Comparison of ENCODE assay signal across 12 cellular contexts in genomic region chr4:121597346-121597934, GRCh38.
DNase-seq lines count a peak whose midpoint lies in the region; ATAC-seq, FAIRE-seq and TF ChIP-seq lines count a peak whose summit lies in the region.
"Had no signal": no experiment of that assay in that cellular context is flagged by ENCODE, and none has a peak within 500 bp of the region (broad histone marks: within the 10 kb centered on the region; RNA-seq: fewer than 3 reads in every experiment).

No MANE protein-coding gene starts in this region.

- H3K27me3 ChIP-seq in GM12878 (replicated peaks in 1 of 2; ENCODE audit: control insufficient read depth in 2 of 2, insufficient read depth in 2 of 2, low read length in 1 of 2) (no peaks in the 10 kb centered on the region), ovary (no peaks in the 10 kb centered on the region)
- no peaks in the 10 kb centered on the region for H3K27me3 ChIP-seq in effector memory CD4-positive, alpha-beta T cell (replicated peaks; ENCODE audit: control insufficient read depth, insufficient read depth, low read length, poor library complexity, severe bottlenecking)

- CTCF ChIA-PET in GM12878 (lab: Yijun Ruan, JAX) = no interaction called here

- 0% methylated on average over 2 of the region's 2 CpGs for WGBS in GM12878 (ENCODE audit: insufficient coverage, insufficient replicate concordance, low lambda C conversion rate, missing lambda C conversion rate)
- 62 to 73% (median 67%) methylated on average over 2 of the region's 2 CpGs for WGBS in ovary, 3 donors

- RAD21 ChIA-PET in GM12878 (lab: Charles Lee; ENCODE audit: unreplicated experiment) = no interaction called here

- POLR2A ChIA-PET in GM12878 (lab: Charles Lee) = no interaction called here

- no peak for TF ChIP-seq POLR2A in GM12878 (IDR thresholded peaks at IDR 0.05; ENCODE audit: low read depth, low read length)
- no peak for TF ChIP-seq POLR2A in ovary (IDR thresholded peaks at IDR 0.05)

- no peak overlapping the region for H2AFZ ChIP-seq in GM12878 (ENCODE audit: control insufficient read depth, low read depth, low read length)

- TF ChIP-seq CTCF in GM12878 (IDR thresholded peaks at IDR 0.05 in 2 of 3, conservative IDR thresholded peaks at IDR 0.05 in 1 of 3; ENCODE audit: control insufficient read depth in 2 of 3, extremely low read depth in 1 of 3, insufficient read depth in 1 of 3, low read depth in 3 of 3, low read length in 3 of 3) = no peak
- TF ChIP-seq CTCF in ovary (IDR thresholded peaks at IDR 0.05) = no peak

- peak; percentile 65 for DNase-seq in Daoy (ENCODE audit: low read depth)
- DNase-seq in GM12878 (ENCODE audit: low read depth, low spot score) = no peak
- DNase-seq in effector memory CD4-positive, alpha-beta T cell = no peak
- no peak for DNase-seq in frontal cortex (ENCODE audit: low spot score in 2 of 2)
- DNase-seq in ovary = no peak
- no peak for DNase-seq in retina
- DNase-seq: DMS79; glutamatergic neuron; naive thymus-derived CD8-positive, alpha-beta T cell; NCI-H1436 had no signal

- H3K9ac ChIP-seq in GM12878 (ENCODE audit: control insufficient read depth, insufficient read depth, low read length) = no peak overlapping the region

- H3K9me3 ChIP-seq in GM12878 (replicated peaks; ENCODE audit: control insufficient read depth, insufficient read depth, low read length) (no peaks in the 10 kb centered on the region), ovary (no peaks in the 10 kb centered on the region)
- no peaks in the 10 kb centered on the region for H3K9me3 ChIP-seq in effector memory CD4-positive, alpha-beta T cell (ENCODE audit: control insufficient read depth, low read length)

- SMC1A ChIA-PET in GM12878 (lab: Charles Lee; ENCODE audit: uncharacterized antibody, unreplicated experiment) = interaction anchor here (0.6 kb wide), 1 partner anchor 564 kb away, joined by 3 read pairs; no protein-coding TSS in a partner anchor

- TF ChIP-seq RAD21 in GM12878 (IDR thresholded peaks at IDR 0.05; ENCODE audit: insufficient read depth, low read depth, low read length) = no peak

- H3K36me3 ChIP-seq in GM12878 (ENCODE audit: control insufficient read depth in 2 of 2, insufficient read depth in 2 of 2, low read length in 1 of 2) (no peaks in the 10 kb centered on the region), ovary (no peaks in the 10 kb centered on the region)
- H3K36me3 ChIP-seq in effector memory CD4-positive, alpha-beta T cell (ENCODE audit: control insufficient read depth, insufficient read depth, low read length) = no peaks in the 10 kb centered on the region

- ATAC-seq in GM19035 (IDR thresholded peaks at IDR 0.05; ENCODE audit: unreplicated experiment) (peak; percentile 71), HG03108 (IDR thresholded peaks at IDR 0.05; ENCODE audit: unreplicated experiment) (peak; percentile 58), GM12878 (peak; percentile 90)
- ATAC-seq: naive thymus-derived CD8-positive, alpha-beta T cell had no signal

- FAIRE-seq in GM12878 (lab: Jason Lieb, UNC) (no peak), frontal cortex (lab: Jason Lieb, UNC) (no peak)

- in situ Hi-C loops in GM12878 (cut with MboI) = no loop called here

- H3K4me3 ChIP-seq in GM12878 = no peak overlapping the region
- no peak overlapping the region for H3K4me3 ChIP-seq in effector memory CD4-positive, alpha-beta T cell (ENCODE audit: insufficient read depth, low read depth, low read length, poor library complexity, severe bottlenecking)
- H3K4me3 ChIP-seq in ovary = no peak overlapping the region

- no peak overlapping the region for H3K4me2 ChIP-seq in GM12878 (ENCODE audit: control insufficient read depth, insufficient read depth)

- no peaks in the 10 kb centered on the region for H3K79me2 ChIP-seq in GM12878 (ENCODE audit: control insufficient read depth, insufficient read depth, low read length)

- no peak overlapping the region for H3K27ac ChIP-seq in GM12878 (ENCODE audit: control insufficient read depth, insufficient read depth)
- H3K27ac ChIP-seq in effector memory CD4-positive, alpha-beta T cell (ENCODE audit: insufficient read depth, low read length, poor library complexity, severe bottlenecking) = no peak overlapping the region
- H3K27ac ChIP-seq in ovary = no peak overlapping the region

- BruUV-seq in GM12878 (replicated peaks; lab: Mats Ljungman, UMichigan) = no TSS peak

- no peak for TF ChIP-seq EP300 in GM12878 (IDR thresholded peaks at IDR 0.05; ENCODE audit: borderline replicate concordance in 1 of 2, control insufficient read depth in 1 of 2, low read depth in 2 of 2, low read length in 2 of 2)
- TF ChIP-seq EP300 in ovary (IDR thresholded peaks at IDR 0.05) = no peak

- intact Hi-C loops in GM12878 (cut with micrococcal nuclease; ENCODE audit: unreplicated experiment) = no loop called here
- intact Hi-C loops in ovary (cut with DNase I) = no loop called here

- H3K4me1 ChIP-seq in GM12878 (ENCODE audit: control insufficient read depth, insufficient read depth, low read length) (no peaks in the 10 kb centered on the region), ovary (ENCODE audit: insufficient read depth) (no peaks in the 10 kb centered on the region)
- H3K4me1 ChIP-seq in effector memory CD4-positive, alpha-beta T cell (ENCODE audit: control insufficient read depth, insufficient read depth, low read length, poor library complexity, severe bottlenecking) = no peaks in the 10 kb centered on the region

- no peaks in the 10 kb centered on the region for H4K20me1 ChIP-seq in GM12878 (ENCODE audit: control insufficient read depth, insufficient read depth)

TF ChIP-seq in GM12878, 131 proteins besides CTCF, POLR2A, EP300 and RAD21 (continues in another document):
- TF ChIP-seq ATF7 (IDR thresholded peaks at IDR 0.05; ENCODE audit: low read depth) (peak; percentile 84), IKZF2 (IDR thresholded peaks at IDR 0.05) (peak; percentile 64 to 68), ATF2 (IDR thresholded peaks at IDR 0.05; ENCODE audit: low read length) (peak; percentile 57; the same call in 1 of the 2 replicates), ETV6 (conservative IDR thresholded peaks at IDR 0.05 in 1 of 2, IDR thresholded peaks at IDR 0.05 in 1 of 2; ENCODE audit: borderline replicate concordance in 1 of 2, low read depth in 1 of 2) (no peak), JUNB (IDR thresholded peaks at IDR 0.05) (peak; percentile 60), IKZF1 (conservative IDR thresholded peaks at IDR 0.05) (peak; percentile 36), GATAD2B (conservative IDR thresholded peaks at IDR 0.05; ENCODE audit: low read depth) (no peak), RUNX3 (IDR thresholded peaks at IDR 0.05; ENCODE audit: low read length) (peak; percentile 92), NFIC (IDR thresholded peaks at IDR 0.05; ENCODE audit: low read depth, low read length) (peak; percentile 67; the same call in 1 of the 2 replicates), BCL11A (IDR thresholded peaks at IDR 0.05; ENCODE audit: low read depth, low read length) (0 out of 2 replicates have a peak, but pooled peaks have one; percentile 20), FOXM1 (IDR thresholded peaks at IDR 0.05; ENCODE audit: low read depth, low read length) (peak; percentile 31; the same call in 1 of the 2 replicates), MEF2B (IDR thresholded peaks at IDR 0.05; ENCODE audit: partially characterized antibody, poor library complexity, severe bottlenecking) (peak; percentile 52), NFXL1 (IDR thresholded peaks at IDR 0.05; ENCODE audit: borderline replicate concordance) (no peak), CBFB (IDR thresholded peaks at IDR 0.05; ENCODE audit: low read depth) (peak; percentile 54; the same call in 1 of the 2 replicates), HDAC2 (IDR thresholded peaks at IDR 0.05) (no peak), CREB1 (IDR thresholded peaks at IDR 0.05; ENCODE audit: low read depth) (0 out of 2 replicates have a peak, but pooled peaks have one; percentile 31), ZNF384 (IDR thresholded peaks at IDR 0.05; ENCODE audit: borderline replicate concordance, low read depth, low read length) (no peak), PML (IDR thresholded peaks at IDR 0.05; ENCODE audit: low read length) (no peak), TCF7 (IDR thresholded peaks at IDR 0.05; ENCODE audit: borderline replicate concordance) (peak; percentile 69; the same call in 1 of the 2 replicates), RBBP5 (conservative IDR thresholded peaks at IDR 0.05) (no peak), TAF1 (IDR thresholded peaks at IDR 0.05; ENCODE audit: borderline replicate concordance, low read depth, low read length) (no peak), YY1 (IDR thresholded peaks at IDR 0.05; ENCODE audit: low read depth, low read length) (no peak), CHD4 (IDR thresholded peaks at IDR 0.05) (no peak), ZNF24 (IDR thresholded peaks at IDR 0.05) (no peak), BMI1 (IDR thresholded peaks at IDR 0.05; ENCODE audit: borderline replicate concordance) (0 out of 2 replicates have a peak, but pooled peaks have one; percentile 25), EED (IDR thresholded peaks at IDR 0.05; ENCODE audit: low read depth) (0 out of 2 replicates have a peak, but pooled peaks have one; percentile 48), HDAC6 (IDR thresholded peaks at IDR 0.05; ENCODE audit: unreplicated experiment) (no peak), MXI1 (IDR thresholded peaks at IDR 0.05; ENCODE audit: low read depth, low read length) (no peak), MYC (IDR thresholded peaks at IDR 0.05; ENCODE audit: insufficient read depth, insufficient read length, insufficient replicate concordance, low read length, severe bottlenecking) (no peak), CREM (IDR thresholded peaks at IDR 0.05; ENCODE audit: low read depth) (peak; percentile 22; the same call in 1 of the 2 replicates)
